In genomic region chr4:189124149-189124758, GRCh38 we compare ENCODE assay signal across 8 cellular contexts.
DNase-seq lines count a peak whose midpoint lies in the region; ATAC-seq, FAIRE-seq and TF ChIP-seq lines count a peak whose summit lies in the region.

No MANE protein-coding gene starts in this region.

- H4K20me1 ChIP-seq in astrocyte (ENCODE audit: insufficient read depth, low read length), result no peaks in the 10 kb centered on the region

- peaks cover 4% of the 10 kb centered on the region for H3K4me1 Mint-ChIP-seq in astrocyte (ENCODE audit: low read depth, unreplicated experiment)

- no peak overlapping the region for H3K9ac ChIP-seq in astrocyte (ENCODE audit: low read length)

- H3K36me3 Mint-ChIP-seq in astrocyte (ENCODE audit: low read depth, unreplicated experiment), result no peaks in the 10 kb centered on the region

- TF ChIP-seq EP300 in Ishikawa (IDR thresholded peaks at IDR 0.05; ENCODE audit: borderline replicate concordance), result no peak

- H3K36me3 ChIP-seq in astrocyte (ENCODE audit: insufficient read depth, low read length), result no peaks in the 10 kb centered on the region

- no peak overlapping the region for H3K4me2 ChIP-seq in astrocyte (ENCODE audit: low read length)

- H2AFZ ChIP-seq in astrocyte (ENCODE audit: low read depth, low read length), result no peak overlapping the region

- ATAC-seq in GM19351 (IDR thresholded peaks at IDR 0.05; ENCODE audit: unreplicated experiment) (no peak), GM18868 (IDR thresholded peaks at IDR 0.05; ENCODE audit: unreplicated experiment) (no peak)

- H3K4me1 ChIP-seq in astrocyte (ENCODE audit: insufficient read depth, low read length), result no peaks in the 10 kb centered on the region

- peaks cover 8% of the 10 kb centered on the region for H3K9me3 Mint-ChIP-seq in astrocyte (ENCODE audit: unreplicated experiment)

- FAIRE-seq in astrocyte (lab: Jason Lieb, UNC), result no peak
- FAIRE-seq in RCC 7860 (lab: Jason Lieb, UNC), result no peak

- H3K27me3 ChIP-seq in astrocyte (ENCODE audit: insufficient read depth, low read length), result no peaks in the 10 kb centered on the region

- DNase-seq in ACHN, result peak; percentile 22
- DNase-seq in astrocyte (ENCODE audit: low read depth), result peak; percentile 0
- DNase-seq in left kidney (ENCODE audit: low read depth, low spot score), result peak; percentile 62
- DNase-seq in RCC 7860 (ENCODE audit: low spot score), result no peak
- DNase-seq in 8988T, result no peak

- no peaks in the 10 kb centered on the region for H3K27me3 Mint-ChIP-seq in astrocyte (ENCODE audit: low read depth, unreplicated experiment)

- peak; percentile 61 for TF ChIP-seq CTCF in astrocyte (IDR thresholded peaks at IDR 0.05; ENCODE audit: insufficient read depth, low read depth, low read length)

- in situ Hi-C loops in ACHN (cut with HindIII; ENCODE audit: low pct_ligation_motif_present, low pct_unique_long_range_greater_than_20kb, low sequenced_read_pairs), result no loop called here

- no peak overlapping the region for H3K4me3 ChIP-seq in astrocyte (ENCODE audit: insufficient read depth, low read depth, low read length)

- H3K4me3 Mint-ChIP-seq in astrocyte (ENCODE audit: unreplicated experiment), result no peak overlapping the region

- H3K27ac ChIP-seq in astrocyte (ENCODE audit: low read depth, low read length), result no peak overlapping the region

- H3K79me2 ChIP-seq in astrocyte (ENCODE audit: insufficient read depth, low read length), result no peaks in the 10 kb centered on the region

- no peaks in the 10 kb centered on the region for H3K9me3 ChIP-seq in astrocyte (ENCODE audit: insufficient read depth, low read depth, low read length)

- TF ChIP-seq RAD21 in Ishikawa (IDR thresholded peaks at IDR 0.05; ENCODE audit: low read depth), result peak; percentile 87

- H3K27ac Mint-ChIP-seq in astrocyte (ENCODE audit: unreplicated experiment), result peak overlapping the region; percentile 55

TF ChIP-seq in Ishikawa, 13 proteins besides CTCF, POLR2A, EP300 and RAD21:
- TF ChIP-seq NFIC (IDR thresholded peaks at IDR 0.05), result no peak
- no peak for TF ChIP-seq CREB1 (IDR thresholded peaks at IDR 0.05; ENCODE audit: low read depth)
- TF ChIP-seq FOXM1 (IDR thresholded peaks at IDR 0.05; ENCODE audit: borderline replicate concordance, low read depth), result no peak
- no peak for TF ChIP-seq MAX (IDR thresholded peaks at IDR 0.05)
- no peak for TF ChIP-seq ZBTB7A (IDR thresholded peaks at IDR 0.05; ENCODE audit: low read depth)
- no peak for TF ChIP-seq TEAD4 (IDR thresholded peaks at IDR 0.05)
- no peak for TF ChIP-seq YY1 (IDR thresholded peaks at IDR 0.05; ENCODE audit: low read depth)
- no peak for TF ChIP-seq TAF1 (IDR thresholded peaks at IDR 0.05; ENCODE audit: low read depth)
- TF ChIP-seq TCF12 (IDR thresholded peaks at IDR 0.05; ENCODE audit: low read depth), result no peak
- no peak for TF ChIP-seq CEBPB (IDR thresholded peaks at IDR 0.05)
- no peak for TF ChIP-seq EGR1 (IDR thresholded peaks at IDR 0.05)
- TF ChIP-seq USF1 (IDR thresholded peaks at IDR 0.05), result no peak
- TF ChIP-seq REST (IDR thresholded peaks at IDR 0.05; ENCODE audit: low read depth), result no peak

Comparison
In these comparisons a context has a peak if more than half of its experiments do, and no peak if none do; other contexts are left out.
1. DNase-seq: peak in ACHN (single experiment), astrocyte (single experiment) and left kidney (single experiment); none in RCC 7860 (single experiment) and 8988T (single experiment).